Comparison of ENCODE assay signal across 1 cellular context in genomic region chr19:18589380-18590272, GRCh38.
TF ChIP-seq lines count a peak whose summit lies in the region.

No MANE protein-coding gene starts in this region.

TF ChIP-seq in GM12878, 131 proteins besides CTCF, POLR2A, EP300 and RAD21 (continued from another document):
- TF ChIP-seq RELB (IDR thresholded peaks at IDR 0.05; ENCODE audit: low read depth) (no peak), ZZZ3 (IDR thresholded peaks at IDR 0.05; ENCODE audit: control insufficient read depth, insufficient read length, low read depth) (no peak), ZNF384 (IDR thresholded peaks at IDR 0.05; ENCODE audit: borderline replicate concordance, low read depth, low read length) (no peak), TAF1 (IDR thresholded peaks at IDR 0.05; ENCODE audit: borderline replicate concordance, low read depth, low read length) (no peak), SMC3 (IDR thresholded peaks at IDR 0.05; ENCODE audit: borderline replicate concordance, low read length) (no peak), ZNF24 (IDR thresholded peaks at IDR 0.05) (no peak), RFX5 (IDR thresholded peaks at IDR 0.05; ENCODE audit: low read depth, low read length) (no peak), IKZF1 (conservative IDR thresholded peaks at IDR 0.05) (peak; percentile 21), NR2F1 (conservative IDR thresholded peaks at IDR 0.05) (peak; percentile 49; the same call in 1 of the 2 replicates), CEBPZ (IDR thresholded peaks at IDR 0.05; ENCODE audit: low read depth, low read length) (no peak), ZNF687 (IDR thresholded peaks at IDR 0.05) (peak; percentile 98), IRF4 (IDR thresholded peaks at IDR 0.05; ENCODE audit: low read depth, low read length) (no peak), FOXM1 (IDR thresholded peaks at IDR 0.05; ENCODE audit: low read depth, low read length) (no peak), CEBPB (IDR thresholded peaks at IDR 0.05; ENCODE audit: borderline replicate concordance in 1 of 2, low read depth in 2 of 2, low read length in 2 of 2) (no peak), RELA (IDR thresholded peaks at IDR 0.05; ENCODE audit: borderline replicate concordance, partially characterized antibody) (no peak), YBX1 (IDR thresholded peaks at IDR 0.05) (no peak)
- TF ChIP-seq, protein P1, sequence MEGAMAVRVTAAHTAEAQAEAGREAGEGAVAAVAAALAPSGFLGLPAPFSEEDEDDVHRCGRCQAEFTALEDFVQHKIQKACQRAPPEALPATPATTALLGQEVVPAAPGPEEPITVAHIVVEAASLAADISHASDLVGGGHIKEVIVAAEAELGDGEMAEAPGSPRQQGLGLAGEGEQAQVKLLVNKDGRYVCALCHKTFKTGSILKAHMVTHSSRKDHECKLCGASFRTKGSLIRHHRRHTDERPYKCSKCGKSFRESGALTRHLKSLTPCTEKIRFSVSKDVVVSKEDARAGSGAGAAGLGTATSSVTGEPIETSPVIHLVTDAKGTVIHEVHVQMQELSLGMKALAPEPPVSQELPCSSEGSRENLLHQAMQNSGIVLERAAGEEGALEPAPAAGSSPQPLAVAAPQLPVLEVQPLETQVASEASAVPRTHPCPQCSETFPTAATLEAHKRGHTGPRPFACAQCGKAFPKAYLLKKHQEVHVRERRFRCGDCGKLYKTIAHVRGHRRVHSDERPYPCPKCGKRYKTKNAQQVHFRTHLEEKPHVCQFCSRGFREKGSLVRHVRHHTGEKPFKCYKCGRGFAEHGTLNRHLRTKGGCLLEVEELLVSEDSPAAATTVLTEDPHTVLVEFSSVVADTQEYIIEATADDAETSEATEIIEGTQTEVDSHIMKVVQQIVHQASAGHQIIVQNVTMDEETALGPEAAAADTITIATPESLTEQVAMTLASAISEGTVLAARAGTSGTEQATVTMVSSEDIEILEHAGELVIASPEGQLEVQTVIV (IDR thresholded peaks at IDR 0.05; ENCODE audit: borderline replicate concordance, partially characterized antibody) = no peak
- TF ChIP-seq, protein P2, sequence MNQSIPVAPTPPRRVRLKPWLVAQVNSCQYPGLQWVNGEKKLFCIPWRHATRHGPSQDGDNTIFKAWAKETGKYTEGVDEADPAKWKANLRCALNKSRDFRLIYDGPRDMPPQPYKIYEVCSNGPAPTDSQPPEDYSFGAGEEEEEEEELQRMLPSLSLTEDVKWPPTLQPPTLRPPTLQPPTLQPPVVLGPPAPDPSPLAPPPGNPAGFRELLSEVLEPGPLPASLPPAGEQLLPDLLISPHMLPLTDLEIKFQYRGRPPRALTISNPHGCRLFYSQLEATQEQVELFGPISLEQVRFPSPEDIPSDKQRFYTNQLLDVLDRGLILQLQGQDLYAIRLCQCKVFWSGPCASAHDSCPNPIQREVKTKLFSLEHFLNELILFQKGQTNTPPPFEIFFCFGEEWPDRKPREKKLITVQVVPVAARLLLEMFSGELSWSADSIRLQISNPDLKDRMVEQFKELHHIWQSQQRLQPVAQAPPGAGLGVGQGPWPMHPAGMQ (IDR thresholded peaks at IDR 0.05; ENCODE audit: borderline replicate concordance) = no peak
- TF ChIP-seq, protein P3, sequence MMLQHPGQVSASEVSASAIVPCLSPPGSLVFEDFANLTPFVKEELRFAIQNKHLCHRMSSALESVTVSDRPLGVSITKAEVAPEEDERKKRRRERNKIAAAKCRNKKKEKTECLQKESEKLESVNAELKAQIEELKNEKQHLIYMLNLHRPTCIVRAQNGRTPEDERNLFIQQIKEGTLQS (IDR thresholded peaks at IDR 0.05; ENCODE audit: borderline replicate concordance, extremely low read depth, low read depth, low read length) = no peak
